Comparison of ENCODE assay signal across 20 cellular contexts in genomic region chr21:44333701-44334636, GRCh38. TPM values are rescaled to one million over a fixed set of nuclear protein-coding genes. Genes with fewer than 3 reads are reported as not detected.
DNase-seq lines count a peak whose midpoint lies in the region; ATAC-seq and TF ChIP-seq lines count a peak whose summit lies in the region.
"Had no signal": no experiment of that assay in that cellular context is flagged by ENCODE, and none has a peak within 500 bp of the region (broad histone marks: within the 10 kb centered on the region; RNA-seq: fewer than 3 reads in every experiment).

No MANE protein-coding gene starts in this region.

- TF ChIP-seq CTCF in mammary epithelial cell (conservative IDR thresholded peaks at IDR 0.05 in 1 of 2, IDR thresholded peaks at IDR 0.05 in 1 of 2; ENCODE audit: extremely low read depth in 1 of 2, insufficient read depth in 1 of 2, low read depth in 1 of 2, low read length in 2 of 2) (no peak), breast epithelium (IDR thresholded peaks at IDR 0.05) (no peak), IMR-90 (conservative IDR thresholded peaks at IDR 0.05; ENCODE audit: low read depth, low read length) (no peak), MM.1S (IDR thresholded peaks at IDR 0.05; ENCODE audit: low read length) (no peak)

- H4K5ac ChIP-seq in IMR-90 (ENCODE audit: low read depth, low read length), result no peak overlapping the region

- peaks cover 12% of the 10 kb centered on the region for H3F3A ChIP-seq in MM.1S (ENCODE audit: insufficient read depth, low read length)

- H2AK9ac ChIP-seq in IMR-90 (replicated peaks; ENCODE audit: low read depth, low read length, poor library complexity), result peak overlapping the region; percentile 50

- POLR2A ChIA-PET in IMR-90 (lab: Charles Lee; ENCODE audit: unreplicated experiment), result no interaction called here

- no peak overlapping the region for H2BK15ac ChIP-seq in IMR-90 (ENCODE audit: low read depth, low read length)

- no peak overlapping the region for H3K14ac ChIP-seq in IMR-90 (replicated peaks; ENCODE audit: low read depth, low read length)

- no peak overlapping the region for H3K18ac ChIP-seq in IMR-90 (ENCODE audit: low read depth, low read length)

- H3K27me3 ChIP-seq in mammary epithelial cell (ENCODE audit: insufficient read depth, low read length) (no peaks in the 10 kb centered on the region), breast epithelium (no peaks in the 10 kb centered on the region), IMR-90 (ENCODE audit: control insufficient read depth, insufficient read depth, low read length) (no peaks in the 10 kb centered on the region), MM.1S (replicated peaks; ENCODE audit: insufficient read depth, low read length) (no peaks in the 10 kb centered on the region)

- no peak for ATAC-seq in IMR-90 (ENCODE audit: low read depth)
- ATAC-seq in esophagus mucosa, result peak; percentile 4
- ATAC-seq: A549, HCT116, Panc1, SK-N-SH treated with all-trans-retinoic acid at 6 μM for 48 hours had no signal

- no peak overlapping the region for H4K91ac ChIP-seq in IMR-90 (ENCODE audit: insufficient read depth, low read depth, low read length)

- H3K9me3 ChIP-seq in mammary epithelial cell (replicated peaks; ENCODE audit: insufficient read depth, low read length), result no peaks in the 10 kb centered on the region
- H3K9me3 ChIP-seq in breast epithelium, result no peaks in the 10 kb centered on the region
- no peaks in the 10 kb centered on the region for H3K9me3 ChIP-seq in IMR-90 (ENCODE audit: control insufficient read depth, insufficient read depth, low read length)
- H3K9me3 ChIP-seq in MM.1S (replicated peaks; ENCODE audit: insufficient read depth, low read length), result no peaks in the 10 kb centered on the region
- H3K9me3 ChIP-seq: A549 had no signal

- in situ Hi-C loops in mammary epithelial cell (cut with MboI; ENCODE audit: low sequenced_read_pairs in 2 of 2), result no loop called here
- in situ Hi-C loops in IMR-90 (cut with MboI; ENCODE audit: low sequenced_read_pairs), result no loop called here

- TF ChIP-seq POLR2A in breast epithelium (IDR thresholded peaks at IDR 0.05) (no peak), IMR-90 (IDR thresholded peaks at IDR 0.05; ENCODE audit: low read depth, low read length) (no peak; the same call in 1 of the 2 replicates)

- no peak overlapping the region for H2BK120ac ChIP-seq in IMR-90 (ENCODE audit: low read depth, low read length)

- H4K8ac ChIP-seq in IMR-90 (ENCODE audit: low read depth in 2 of 2, low read length in 2 of 2), result no peak overlapping the region

- intact Hi-C loops in mammary epithelial cell (cut with micrococcal nuclease) (loop anchor here (10.0 kb wide), 2 partner anchors 121 to 519 kb away; partner anchors contain the start of gene LRRC3), breast epithelium (cut with DNase I; ENCODE audit: low total_unique reads) (no loop called here), IMR-90 (cut with micrococcal nuclease) (loop anchor here (10.0 kb wide), 1 partner anchor 151 kb away; no protein-coding TSS in a partner anchor)

- H2AFZ ChIP-seq in mammary epithelial cell (ENCODE audit: low read depth, low read length) (no peak overlapping the region), IMR-90 (replicated peaks; ENCODE audit: low read length, poor library complexity) (no peak overlapping the region), MM.1S (ENCODE audit: low read length) (no peak overlapping the region)
- H2AFZ ChIP-seq: GM23248 had no signal

- 88% methylated on average over 17 of the region's 57 CpGs for WGBS in mammary epithelial cell (ENCODE audit: low coverage, missing lambda C conversion rate)
- 67% methylated on average over 42 of the region's 57 CpGs; no CpG with 5 or more reads in 1 of the 2 experiments for WGBS in IMR-90 (ENCODE audit: extremely low coverage in 2 of 2, insufficient read length in 1 of 2), 2 experiments

- no peak overlapping the region for H3K56ac ChIP-seq in IMR-90 (ENCODE audit: extremely low read depth, insufficient read depth, low read length)

- CTCF ChIA-PET in mammary epithelial cell (lab: Charles Lee; ENCODE audit: low non-redundant PET) (no interaction called here), IMR-90 (lab: Yijun Ruan, JAX) (no interaction called here)

- H3K4me1 ChIP-seq in mammary epithelial cell (ENCODE audit: insufficient read depth, low read length) (peaks cover 6% of the 10 kb centered on the region), breast epithelium (peaks cover 0 to 7% of the 10 kb centered on the region in 2 donors), IMR-90 (ENCODE audit: control insufficient read depth, insufficient read depth, low read length) (peaks cover 4% of the 10 kb centered on the region), MM.1S (ENCODE audit: low read length) (peaks cover 5% of the 10 kb centered on the region; the same call in 1 of the 2 replicates)
- H3K4me1 ChIP-seq: A549 had no signal

- H3K9ac ChIP-seq in mammary epithelial cell (ENCODE audit: insufficient read depth, low read length), result no peak overlapping the region
- H3K9ac ChIP-seq in IMR-90 (ENCODE audit: low read depth, low read length), result no peak overlapping the region
- no peak overlapping the region for H3K9ac ChIP-seq in MM.1S (ENCODE audit: low read length)
- H3K9ac ChIP-seq: GM23248 had no signal

- peaks cover 4% of the 10 kb centered on the region; the same call in 1 of the 2 replicates for H3K9me1 ChIP-seq in IMR-90 (ENCODE audit: insufficient read depth, low read length)

- H3K23ac ChIP-seq in IMR-90 (ENCODE audit: low read depth, low read length), result no peak overlapping the region

- H3K4me2 ChIP-seq in mammary epithelial cell (ENCODE audit: insufficient read depth, low read depth, low read length) (no peak overlapping the region), IMR-90 (ENCODE audit: low read depth, low read length) (no peak overlapping the region), MM.1S (ENCODE audit: low read depth, low read length) (no peak overlapping the region)
- H3K4me2 ChIP-seq: A549 had no signal

- TF ChIP-seq RAD21 in IMR-90 (IDR thresholded peaks at IDR 0.05; ENCODE audit: low read length), result no peak

- H3K4ac ChIP-seq in IMR-90 (ENCODE audit: low read depth, low read length), result no peak overlapping the region

- DNase-seq in mammary epithelial cell, result peak; percentile 34
- DNase-seq in breast epithelium (ENCODE audit: low spot score in 2 of 2), result no peak
- no peak for DNase-seq in IMR-90
- no peak for DNase-seq in NCI-H774 (lab: John Stamatoyannopoulos, UW)
- DNase-seq in DMS114 treated with DMSO at 0.1 percent for 48 hours (lab: John Stamatoyannopoulos, UW; ENCODE audit: unreplicated experiment), result no peak
- DNase-seq in MM.1S, result no peak
- DNase-seq: COR-L47, GM23248, MV-4-11, NCI-H187 treated with DMSO at 0.1 percent for 48 hours, NCI-H2171 treated with DMSO at 0.1 percent for 48 hours, SHP77 had no signal

- H3K79me1 ChIP-seq in IMR-90 (ENCODE audit: low read depth in 1 of 2, low read length in 2 of 2), result peaks cover 0 to 8% of the 10 kb centered on the region in 2 experiments; a peak in 1 of 4 replicates

- no peak overlapping the region for H3K4me3 ChIP-seq in mammary epithelial cell (replicated peaks in 1 of 3; ENCODE audit: insufficient read depth in 1 of 3, low read depth in 2 of 3, low read length in 3 of 3)
- H3K4me3 ChIP-seq in breast epithelium, result no peak overlapping the region
- no peak overlapping the region for H3K4me3 ChIP-seq in IMR-90 (ENCODE audit: insufficient read depth, low read depth, low read length)
- no peak overlapping the region for H3K4me3 ChIP-seq in MM.1S (ENCODE audit: low read length)
- H3K4me3 ChIP-seq: A549, GM23248 had no signal

- H2BK5ac ChIP-seq in IMR-90 (ENCODE audit: low read depth, low read length, poor library complexity, severe bottlenecking), result no peak overlapping the region

- no peak overlapping the region for H2BK20ac ChIP-seq in IMR-90 (ENCODE audit: low read depth, low read length)

- dilution Hi-C loops in mammary epithelial cell (cut with HindIII; ENCODE audit: low sequenced_read_pairs) (no loop called here), IMR-90 (cut with HindIII; ENCODE audit: low sequenced_read_pairs, unreplicated experiment) (no loop called here)

- H3K27ac ChIP-seq in mammary epithelial cell (ENCODE audit: insufficient read depth, low read depth, low read length) (no peak overlapping the region), breast epithelium (no peak overlapping the region), IMR-90 (ENCODE audit: insufficient read depth, low read length) (no peak overlapping the region), MM.1S (ENCODE audit: low read length) (no peak overlapping the region)
- H3K27ac ChIP-seq: A549, GM23248 had no signal

- no peak overlapping the region for H2AK5ac ChIP-seq in IMR-90 (ENCODE audit: low read depth, low read length)

- BruUV-seq in mammary epithelial cell (replicated peaks; lab: Mats Ljungman, UMichigan) (no TSS peak), IMR-90 (replicated peaks; lab: Mats Ljungman, UMichigan) (no TSS peak)

- no peaks in the 10 kb centered on the region for H3K36me3 ChIP-seq in mammary epithelial cell (ENCODE audit: insufficient read depth, low read length)
- H3K36me3 ChIP-seq in breast epithelium, result no peaks in the 10 kb centered on the region
- H3K36me3 ChIP-seq in IMR-90 (ENCODE audit: control insufficient read depth, insufficient read depth, low read length), result peaks cover 10% of the 10 kb centered on the region; the same call in 1 of the 2 replicates
- H3K36me3 ChIP-seq in MM.1S (replicated peaks; ENCODE audit: insufficient read depth, low read length), result no peaks in the 10 kb centered on the region

- H3K79me2 ChIP-seq in mammary epithelial cell (ENCODE audit: insufficient read depth, low read length), result no peaks in the 10 kb centered on the region
- no peaks in the 10 kb centered on the region for H3K79me2 ChIP-seq in MM.1S (ENCODE audit: low read length)

- no peaks in the 10 kb centered on the region for H3K9me2 ChIP-seq in MM.1S (replicated peaks; ENCODE audit: insufficient read depth, low read length)

- no peaks in the 10 kb centered on the region for H4K20me1 ChIP-seq in mammary epithelial cell (ENCODE audit: insufficient read depth, low read length)
- peaks cover 9% of the 10 kb centered on the region for H4K20me1 ChIP-seq in IMR-90 (ENCODE audit: insufficient read depth, low read length)
- H4K20me1 ChIP-seq in MM.1S (ENCODE audit: insufficient read depth, low read length), result 0 out of 2 replicates have a peak, but pooled peaks cover 7% of the 10 kb centered on the region

RNA-seq across cellular contexts. Expression of gene CFAP410, which starts 5.2 kb away (rescaled TPM):
- 1 to 10 TPM; 8.3 to 9.6 TPM for total RNA-seq in mammary epithelial cell
- 3.4 TPM for polyA plus RNA-seq in mammary epithelial cell
- not detected for polyA minus RNA-seq in mammary epithelial cell
- 10 to 100 TPM; 22.2 to 31.1 (median 27.8) TPM for total RNA-seq in breast epithelium
- 3.3 and 3.8 TPM in 2 replicates for total RNA-seq in IMR-90 (2012; rRNA removed)
- 10.3 and 12.4 TPM in 2 replicates for polyA plus RNA-seq in IMR-90 (2012; rRNA removed)
- polyA plus RNA-seq in IMR-90 (2012; cell fraction: cytosol; rRNA removed), result 18.3 and 20.2 TPM in 2 replicates
- polyA plus RNA-seq in IMR-90 (2012; cell fraction: nucleus; rRNA removed; ENCODE audit: low replicate concordance), result 43.6 and 107 TPM in 2 replicates
- 7.1 TPM for total RNA-seq in esophagus mucosa

RNA-seq across cellular contexts. Expression of gene TRPM2, which starts 19.5 kb away (rescaled TPM):
- 10 to 100 TPM in 1 of 2 donors, 1 to 10 TPM in 1; 6.2 to 14.6 TPM for total RNA-seq in mammary epithelial cell
- polyA plus RNA-seq in mammary epithelial cell, result 16.6 TPM
- polyA minus RNA-seq in mammary epithelial cell, result 19.7 TPM
- 1 to 10 TPM; 4.3 to 7.9 (median 7.2) TPM for total RNA-seq in breast epithelium
- total RNA-seq in IMR-90 (2012; rRNA removed), result not detected in 2 replicates
- polyA plus RNA-seq in IMR-90 (2012; rRNA removed), result not detected in 2 replicates
- polyA plus RNA-seq in IMR-90 (2012; cell fraction: cytosol; rRNA removed), result not detected in 2 replicates
- 0.05 TPM in 1 of 2 replicates, not detected in the other for polyA plus RNA-seq in IMR-90 (2012; cell fraction: nucleus; rRNA removed; ENCODE audit: low replicate concordance)
- 1.2 TPM for total RNA-seq in esophagus mucosa
- polyA plus RNA-seq: GM23248 had no signal

RNA-seq across cellular contexts. Expression of gene PFKL, which starts 34.1 kb away (rescaled TPM):
- 100 to 1,000 TPM; 113 to 142 TPM for total RNA-seq in mammary epithelial cell
- polyA plus RNA-seq in mammary epithelial cell, result 126 TPM
- polyA minus RNA-seq in mammary epithelial cell, result 76.0 TPM
- total RNA-seq in breast epithelium, result 100 to 1,000 TPM in 1 of 3 donors, 10 to 100 TPM in 2; 80.9 to 101 (median 97.9) TPM
- 100 and 103 TPM in 2 replicates for total RNA-seq in IMR-90 (2012; rRNA removed)
- polyA plus RNA-seq in IMR-90 (2012; rRNA removed), result 126 and 131 TPM in 2 replicates
- 121 and 205 TPM in 2 replicates for polyA plus RNA-seq in IMR-90 (2012; cell fraction: cytosol; rRNA removed)
- polyA plus RNA-seq in IMR-90 (2012; cell fraction: nucleus; rRNA removed; ENCODE audit: low replicate concordance), result 315 and 685 TPM in 2 replicates
- total RNA-seq in esophagus mucosa, result 104 TPM

RNA-seq across cellular contexts. Expression of gene AIRE, which starts 48.3 kb away (rescaled TPM):
- total RNA-seq in mammary epithelial cell, result not detected
- polyA plus RNA-seq in mammary epithelial cell, result not detected
- not detected for polyA minus RNA-seq in mammary epithelial cell
- not detected for total RNA-seq in breast epithelium
- not detected in 2 replicates for total RNA-seq in IMR-90 (2012; rRNA removed)
- polyA plus RNA-seq in IMR-90 (2012; rRNA removed), result 0.03 and 0.05 TPM in 2 replicates
- polyA plus RNA-seq in IMR-90 (2012; cell fraction: cytosol; rRNA removed), result not detected in 2 replicates
- polyA plus RNA-seq in IMR-90 (2012; cell fraction: nucleus; rRNA removed; ENCODE audit: low replicate concordance), result 0.54 and 0.91 TPM in 2 replicates
- not detected for total RNA-seq in esophagus mucosa
- total RNA-seq: GM23248, HT1080, NCI-H460 had no signal
- polyA plus RNA-seq: A549, CD14-positive monocyte, GM23248 had no signal
